In genomic region chr22:19114984-19115552, GRCh38 we compare ENCODE assay signal across 23 cellular contexts. TPM values are rescaled to one million over a fixed set of nuclear protein-coding genes. Genes with fewer than 3 reads are reported as not detected.
DNase-seq lines count a peak whose midpoint lies in the region; ATAC-seq and TF ChIP-seq lines count a peak whose summit lies in the region.
"Had no signal": no experiment of that assay in that cellular context is flagged by ENCODE, and none has a peak within 500 bp of the region (broad histone marks: within the 10 kb centered on the region; RNA-seq: fewer than 3 reads in every experiment).

No MANE protein-coding gene starts in this region.

- H3K27me3 Mint-ChIP-seq in activated naive CD8-positive, alpha-beta T cell = no peaks in the 10 kb centered on the region
- H3K27me3 Mint-ChIP-seq in activated naive CD8-positive, alpha-beta T cell treated with anti-CD3 and anti-CD28 coated beads, Interleukin-2, amount 50 U/mL, for 24 hours = no peaks in the 10 kb centered on the region

- H3K4me1 ChIP-seq in liver (ENCODE audit: control insufficient read depth in 4 of 4, insufficient read depth in 4 of 4, low read length in 3 of 4) = peaks cover 11 to 42% (median 33%) of the 10 kb centered on the region in 4 donors
- peaks cover 8% of the 10 kb centered on the region for H3K4me1 ChIP-seq in foreskin keratinocyte

- H3K36me3 ChIP-seq in liver (ENCODE audit: control insufficient read depth in 4 of 4, insufficient read depth in 3 of 4, low read depth in 1 of 4, low read length in 3 of 4) = no peaks in the 10 kb centered on the region

- H3K4me3 ChIP-seq in liver (ENCODE audit: low read depth in 1 of 3, low read length in 3 of 3) = no peak overlapping the region
- H3K4me3 ChIP-seq: BLaER1 treated with 17β-estradiol and CSF1 and Interleukin-3, amounts not matched to agents 10 nM and 100 nM; tibial artery had no signal

- WGBS in liver = 72% methylated on average over 4 of the region's 4 CpGs

- H3K9me3 ChIP-seq in liver (ENCODE audit: control insufficient read depth in 4 of 4, low read length in 3 of 4) = no peaks in the 10 kb centered on the region
- H3K9me3 ChIP-seq: BLaER1 treated with 17β-estradiol and CSF1 and Interleukin-3, amounts not matched to agents 10 nM and 100 nM; tibial artery had no signal

- TF ChIP-seq RAD21 in liver (IDR thresholded peaks at IDR 0.05) = no peak

- H3K36me3 Mint-ChIP-seq in activated naive CD8-positive, alpha-beta T cell = no peaks in the 10 kb centered on the region
- no peaks in the 10 kb centered on the region for H3K36me3 Mint-ChIP-seq in activated naive CD8-positive, alpha-beta T cell treated with anti-CD3 and anti-CD28 coated beads, Interleukin-2, amount 50 U/mL, for 24 hours (ENCODE audit: low read depth)
- H3K36me3 Mint-ChIP-seq: activated naive CD4-positive, alpha-beta T cell treated with anti-CD3 and anti-CD28 coated beads, Interleukin-2, amount 50 U/mL, for 72 hours had no signal

- H3K27me3 ChIP-seq in liver (ENCODE audit: control insufficient read depth in 4 of 4, insufficient read depth in 4 of 4, low read length in 3 of 4) (no peaks in the 10 kb centered on the region), foreskin keratinocyte (no peaks in the 10 kb centered on the region)
- H3K27me3 ChIP-seq: BLaER1 treated with 17β-estradiol and CSF1 and Interleukin-3, amounts not matched to agents 10 nM and 100 nM; tibial artery had no signal

- H3K4me3 Mint-ChIP-seq in activated naive CD8-positive, alpha-beta T cell = no peak overlapping the region
- H3K4me3 Mint-ChIP-seq in activated naive CD8-positive, alpha-beta T cell treated with anti-CD3 and anti-CD28 coated beads, Interleukin-2, amount 50 U/mL, for 24 hours = no peak overlapping the region
- H3K4me3 Mint-ChIP-seq: nephron progenitor cell had no signal

- H3K4me1 Mint-ChIP-seq in activated naive CD8-positive, alpha-beta T cell (ENCODE audit: low read depth) = peaks cover 81% of the 10 kb centered on the region
- H3K4me1 Mint-ChIP-seq in activated naive CD8-positive, alpha-beta T cell treated with anti-CD3 and anti-CD28 coated beads, Interleukin-2, amount 50 U/mL, for 24 hours = peaks cover 75% of the 10 kb centered on the region

- no peaks in the 10 kb centered on the region for H3K9me3 Mint-ChIP-seq in activated naive CD8-positive, alpha-beta T cell (ENCODE audit: low read depth)
- no peaks in the 10 kb centered on the region for H3K9me3 Mint-ChIP-seq in activated naive CD8-positive, alpha-beta T cell treated with anti-CD3 and anti-CD28 coated beads, Interleukin-2, amount 50 U/mL, for 24 hours
- H3K9me3 Mint-ChIP-seq: activated naive CD4-positive, alpha-beta T cell treated with anti-CD3 and anti-CD28 coated beads, Interleukin-2, amount 50 U/mL, for 72 hours; nephron progenitor cell had no signal

- no peak for ATAC-seq in activated naive CD8-positive, alpha-beta T cell treated with anti-CD3 and anti-CD28 coated beads, Interleukin-2, amount 50 U/mL, for 24 hours
- ATAC-seq in foreskin keratinocyte = no peak
- ATAC-seq: esophagus mucosa had no signal

- H3K27ac ChIP-seq in caudate nucleus (ENCODE audit: low read depth, low read length) = peak overlapping the region; percentile 0
- H3K27ac ChIP-seq in liver (ENCODE audit: low read depth in 1 of 2, low read length in 2 of 2) = no peak overlapping the region
- peak overlapping the region; percentile 14 for H3K27ac ChIP-seq in substantia nigra (ENCODE audit: low read depth, low read length, poor library complexity, severe bottlenecking)
- no peak overlapping the region for H3K27ac ChIP-seq in foreskin keratinocyte
- H3K27ac ChIP-seq: tibial artery had no signal

- no peak overlapping the region for H3K9ac ChIP-seq in liver (ENCODE audit: low read depth in 1 of 2, low read length in 2 of 2)

- peak overlapping the region; percentile 59 for H3K27ac Mint-ChIP-seq in activated naive CD8-positive, alpha-beta T cell
- H3K27ac Mint-ChIP-seq in activated naive CD8-positive, alpha-beta T cell treated with anti-CD3 and anti-CD28 coated beads, Interleukin-2, amount 50 U/mL, for 24 hours = no peak overlapping the region

- no peak for DNase-seq in activated naive CD8-positive, alpha-beta T cell treated with anti-CD3 and anti-CD28 coated beads, Interleukin-2, amount 50 U/mL, for 24 hours
- DNase-seq in caudate nucleus (lab: John Stamatoyannopoulos, UW) (peak in 6 of 61 donors; percentile 13 to 60 (median 46)), substantia nigra (lab: John Stamatoyannopoulos, UW) (peak in 1 of 49 donors; percentile 29), LoVo (ENCODE audit: low spot score) (no peak), NCI-H82 (lab: John Stamatoyannopoulos, UW) (no peak), foreskin keratinocyte (no peak)
- DNase-seq: activated CD4-positive, alpha-beta T cell treated with anti-CD3 and anti-CD28 coated beads for 48 hours; activated CD8-positive, alpha-beta memory T cell treated with anti-CD3 and anti-CD28 coated beads, Interleukin-2, amount 50 U/mL, for 4 hours; DMS53; mammary epithelial cell; NCI-H1436 treated with DMSO at 0.1 percent for 48 hours; nephron progenitor cell; stimulated activated CD4-positive, alpha-beta T cell treated with anti-CD3 and anti-CD28 coated beads, Interleukin-12 subunit alpha, Interleukin-12 subunit beta, amount 100 ng/mL, for 4 hours had no signal

- TF ChIP-seq CTCF in liver (IDR thresholded peaks at IDR 0.05; ENCODE audit: low read depth, low read length, missing input control) (no peak), foreskin keratinocyte (conservative IDR thresholded peaks at IDR 0.05) (no peak)

TF ChIP-seq in liver, 16 proteins besides CTCF, POLR2A, EP300 and RAD21:
- no peak for TF ChIP-seq NR2F2 (IDR thresholded peaks at IDR 0.05)
- TF ChIP-seq GABPA (IDR thresholded peaks at IDR 0.05 in 1 of 2, conservative IDR thresholded peaks at IDR 0.05 in 1 of 2) = no peak
- no peak for TF ChIP-seq ATF3 (IDR thresholded peaks at IDR 0.05)
- TF ChIP-seq RXRA (IDR thresholded peaks at IDR 0.05) = peak; percentile 27 to 74
- TF ChIP-seq HNF4A (conservative IDR thresholded peaks at IDR 0.05) = peak in 1 of 2 donors; percentile 31

RNA-seq across cellular contexts. Expression of gene DGCR2, which starts 7.1 kb away (rescaled TPM):
- 10 to 100 TPM; 21.3 to 30.0 TPM for total RNA-seq in liver
- polyA plus RNA-seq in liver = 10 to 100 TPM; 11.2 to 20.9 TPM
- 40.4 and 43.1 TPM in 2 replicates for total RNA-seq in foreskin keratinocyte
- polyA plus RNA-seq in foreskin keratinocyte = 22.9 and 23.0 TPM in 2 replicates

RNA-seq across cellular contexts. Expression of gene TSSK2, which starts 16.0 kb away (rescaled TPM):
- total RNA-seq in liver (under 1 TPM in 1 of 2 donors, not detected in 1; 0.08 TPM), foreskin keratinocyte (not detected in 2 replicates)
- polyA plus RNA-seq in liver (not detected), foreskin keratinocyte (not detected in 2 replicates)
- total RNA-seq: A673; activated naive CD4-positive, alpha-beta T cell treated with anti-CD3 and anti-CD28 coated beads, Interleukin-2, amount 50 U/mL, for 72 hours; esophagus mucosa; glomerular endothelial cell; HT-29; M059J had no signal
- polyA plus RNA-seq: mammary epithelial cell had no signal

RNA-seq across cellular contexts. Expression of gene ESS2, which starts 29.4 kb away (rescaled TPM):
- total RNA-seq in liver = 1 to 10 TPM; 2.2 to 5.6 TPM
- polyA plus RNA-seq in liver = 1 to 10 TPM; 2.8 to 5.7 TPM
- total RNA-seq in foreskin keratinocyte = 18.1 and 18.7 TPM in 2 replicates
- polyA plus RNA-seq in foreskin keratinocyte = 19.8 and 22.2 TPM in 2 replicates

RNA-seq across cellular contexts. Expression of gene GSC2, which starts 35.0 kb away (rescaled TPM):
- total RNA-seq in liver (not detected), foreskin keratinocyte (not detected in 2 replicates)
- polyA plus RNA-seq in liver (not detected), foreskin keratinocyte (not detected in 2 replicates)
- total RNA-seq: A673; activated naive CD4-positive, alpha-beta T cell treated with anti-CD3 and anti-CD28 coated beads, Interleukin-2, amount 50 U/mL, for 72 hours; esophagus mucosa; glomerular endothelial cell; HT-29; M059J; mammary epithelial cell had no signal
- polyA plus RNA-seq: mammary epithelial cell had no signal

Comparison
In these comparisons a context has a peak if more than half of its experiments do, and no peak if none do; other contexts are left out.
1. H3K27ac ChIP-seq: peak in caudate nucleus (single experiment) and substantia nigra (single experiment); none in liver (0 of 2) and foreskin keratinocyte (single experiment).